ENCODE assay signal across 8 cellular contexts in the genomic region with DNA sequence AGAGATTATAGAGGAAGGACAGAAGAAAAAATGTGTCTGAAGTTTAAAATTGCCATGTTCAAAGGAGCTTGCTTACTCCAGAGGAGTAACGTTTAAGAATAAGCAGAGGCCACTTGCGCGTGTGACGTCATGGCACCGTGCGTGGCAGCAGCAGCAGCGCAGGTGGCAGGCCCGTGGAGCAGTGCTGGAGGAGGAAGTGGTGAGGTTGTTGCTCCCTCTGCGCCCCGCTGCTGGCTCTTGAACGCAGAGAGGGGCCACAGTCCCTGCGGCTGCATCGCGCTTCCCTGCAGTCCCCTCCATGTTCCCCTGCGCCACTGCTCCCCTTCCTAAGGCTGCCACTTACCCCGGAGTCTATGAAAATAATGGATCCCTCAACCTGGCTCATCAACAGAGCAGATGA. TPM values are rescaled to one million over a fixed set of nuclear protein-coding genes. Genes with fewer than 3 reads are reported as not detected.
DNase-seq lines count a peak whose midpoint lies in the region; ATAC-seq, FAIRE-seq and TF ChIP-seq lines count a peak whose summit lies in the region.

No MANE protein-coding gene starts in this region.

- H3K36me3 ChIP-seq in esophagus muscularis mucosa: peaks cover 0 to 38% (median 16%) of the 10 kb centered on the region in 4 donors

- CTCF ChIA-PET in CD4-positive, alpha-beta T cell (lab: Charles Lee): interaction anchor here (1.3 kb wide), 1 partner anchor 11 kb away, joined by 4 read pairs; no protein-coding TSS in a partner anchor
- CTCF ChIA-PET in activated CD8-positive, alpha-beta T cell treated with anti-CD3 and anti-CD28 coated beads, Interleukin-2, amount 10 ng/mL, durations not matched to agents 7 days and 5 days (lab: Charles Lee): interaction anchor here (1.0 to 1.9 kb wide), 7 partner anchors 10 to 113 kb away, joined by 3 to 9 read pairs (median 4); no protein-coding TSS in a partner anchor

- WGBS in esophagus muscularis mucosa: 79% methylated on average over 16 of the region's 16 CpGs

- TF ChIP-seq EP300 in esophagus muscularis mucosa (IDR thresholded peaks at IDR 0.05): no peak

- H3K4me1 ChIP-seq in esophagus muscularis mucosa: peaks cover 28 to 39% (median 34%) of the 10 kb centered on the region in 4 donors

- POLR2A ChIA-PET in CD4-positive, alpha-beta T cell (lab: Charles Lee): interaction anchor here (0.6 to 3.1 kb wide), 13 partner anchors 9 to 698 kb away, joined by 3 to 29 read pairs (median 6); partner anchors contain the start of genes ANKRD16, FBH1, GDI2 and TASOR2
- POLR2A ChIA-PET in activated CD8-positive, alpha-beta T cell treated with anti-CD3 and anti-CD28 coated beads, Interleukin-2, amount 10 ng/mL, durations not matched to agents 7 days and 5 days (lab: Charles Lee): interaction anchor here (0.7 to 3.1 kb wide), 4 partner anchors 16 to 618 kb away, joined by 3 to 13 read pairs (median 4); partner anchors contain the start of gene GDI2

- peaks cover 93% of the 10 kb centered on the region for H3K36me3 Mint-ChIP-seq in CD4-positive, alpha-beta T cell (ENCODE audit: low read depth)
- H3K36me3 Mint-ChIP-seq in activated CD8-positive, alpha-beta T cell treated with anti-CD3 and anti-CD28 coated beads, Interleukin-2, amount 10 ng/mL, durations not matched to agents 7 days and 5 days (ENCODE audit: low read depth): peaks cover 79% of the 10 kb centered on the region

- peak overlapping the region; percentile 74 for H3K4me3 Mint-ChIP-seq in CD4-positive, alpha-beta T cell
- H3K4me3 Mint-ChIP-seq in activated CD8-positive, alpha-beta T cell treated with anti-CD3 and anti-CD28 coated beads, Interleukin-2, amount 10 ng/mL, durations not matched to agents 7 days and 5 days: peak overlapping the region; percentile 59

- H3K9me3 Mint-ChIP-seq in CD4-positive, alpha-beta T cell: no peaks in the 10 kb centered on the region
- H3K9me3 Mint-ChIP-seq in activated CD8-positive, alpha-beta T cell treated with anti-CD3 and anti-CD28 coated beads, Interleukin-2, amount 10 ng/mL, durations not matched to agents 7 days and 5 days (ENCODE audit: insufficient read depth): no peaks in the 10 kb centered on the region

- peak; percentile 76 to 89 (median 80) for DNase-seq in CD4-positive, alpha-beta T cell
- DNase-seq in activated CD8-positive, alpha-beta T cell treated with anti-CD3 and anti-CD28 coated beads, Interleukin-2, amount 10 ng/mL, durations not matched to agents 7 days and 5 days: peak; percentile 89
- DNase-seq in esophagus muscularis mucosa (ENCODE audit: extremely low spot score) (no peak), NCI-H524 (lab: John Stamatoyannopoulos, UW) (no peak), NCI-H82 treated with DMSO at 0.1 percent for 48 hours (lab: John Stamatoyannopoulos, UW; ENCODE audit: unreplicated experiment) (no peak), D721Med (ENCODE audit: insufficient read length, low spot score) (no peak), HCEC 1CT (no peak)
- DNase-seq in stimulated activated CD4-positive, alpha-beta T cell treated with anti-CD3 and anti-CD28 coated beads, Interleukin-15, amount 100 ng/mL, for 1 hour (ENCODE audit: low read depth in 1 of 2, low spot score in 1 of 2): peak; percentile 58

- H3K27me3 ChIP-seq in CD4-positive, alpha-beta T cell (ENCODE audit: control insufficient read depth, insufficient read depth, low read length): no peaks in the 10 kb centered on the region
- no peaks in the 10 kb centered on the region for H3K27me3 ChIP-seq in esophagus muscularis mucosa

- peak; percentile 98 for ATAC-seq in CD4-positive, alpha-beta T cell (ENCODE audit: poor library complexity)
- ATAC-seq in activated CD8-positive, alpha-beta T cell treated with anti-CD3 and anti-CD28 coated beads, Interleukin-2, amount 10 ng/mL, durations not matched to agents 7 days and 5 days: peak; percentile 98

- peaks cover 59% of the 10 kb centered on the region for H3K4me1 Mint-ChIP-seq in CD4-positive, alpha-beta T cell (ENCODE audit: low read depth)
- H3K4me1 Mint-ChIP-seq in activated CD8-positive, alpha-beta T cell treated with anti-CD3 and anti-CD28 coated beads, Interleukin-2, amount 10 ng/mL, durations not matched to agents 7 days and 5 days (ENCODE audit: low read depth): peaks cover 44% of the 10 kb centered on the region

- H3K27ac Mint-ChIP-seq in CD4-positive, alpha-beta T cell: peak overlapping the region; percentile 92
- peak overlapping the region; percentile 92 for H3K27ac Mint-ChIP-seq in activated CD8-positive, alpha-beta T cell treated with anti-CD3 and anti-CD28 coated beads, Interleukin-2, amount 10 ng/mL, durations not matched to agents 7 days and 5 days

- no peak for TF ChIP-seq CTCF in CD4-positive, alpha-beta T cell (IDR thresholded peaks at IDR 0.05)
- TF ChIP-seq CTCF in esophagus muscularis mucosa (IDR thresholded peaks at IDR 0.05): no peak
- TF ChIP-seq CTCF in D721Med (IDR thresholded peaks at IDR 0.05; ENCODE audit: insufficient read depth, missing control alignments): no peak

- intact Hi-C loops in CD4-positive, alpha-beta T cell (cut with DNase I, micrococcal nuclease): loop anchor here (1.0 to 5.0 kb wide), 3 partner anchors 13 to 39 kb away; partner anchors contain the start of gene GDI2 (in 1 of the 2)
- intact Hi-C loops in esophagus muscularis mucosa (cut with DNase I): loop anchor here (5.0 kb wide), 1 partner anchor 37 kb away; the partner anchor contains the start of gene GDI2

- peak overlapping the region; percentile 58 for H3K27ac ChIP-seq in CD4-positive, alpha-beta T cell (ENCODE audit: low read depth, low read length)
- peak overlapping the region; percentile 58 to 72 (median 62) for H3K27ac ChIP-seq in esophagus muscularis mucosa (replicated peaks in 1 of 4)

- no peak for TF ChIP-seq POLR2A in esophagus muscularis mucosa (IDR thresholded peaks at IDR 0.05; ENCODE audit: low read depth)

- H3K9me3 ChIP-seq in CD4-positive, alpha-beta T cell (ENCODE audit: control insufficient read depth, low read length): no peaks in the 10 kb centered on the region
- H3K9me3 ChIP-seq in esophagus muscularis mucosa: no peaks in the 10 kb centered on the region

- no peak for FAIRE-seq in D721Med (lab: Jason Lieb, UNC)

- no peaks in the 10 kb centered on the region for H3K27me3 Mint-ChIP-seq in CD4-positive, alpha-beta T cell
- no peaks in the 10 kb centered on the region for H3K27me3 Mint-ChIP-seq in activated CD8-positive, alpha-beta T cell treated with anti-CD3 and anti-CD28 coated beads, Interleukin-2, amount 10 ng/mL, durations not matched to agents 7 days and 5 days (ENCODE audit: low read depth)

- peak overlapping the region in 2 of 4 donors; percentile 7 to 15 for H3K4me3 ChIP-seq in esophagus muscularis mucosa

RNA-seq across cellular contexts. Expression of gene GDI2, which starts 37.5 kb away (rescaled TPM):
- 10 to 100 TPM; 78.1 to 82.3 TPM for total RNA-seq in CD4-positive, alpha-beta T cell
- total RNA-seq in activated CD8-positive, alpha-beta T cell treated with anti-CD3 and anti-CD28 coated beads, Interleukin-2, amount 10 ng/mL, durations not matched to agents 7 days and 5 days: 100 to 1,000 TPM; 237 to 243 TPM
- total RNA-seq in esophagus muscularis mucosa: 100 to 1,000 TPM; 194 to 233 (median 210) TPM

Comparison
In these comparisons a context has a peak if more than half of its experiments do, and no peak if none do; other contexts are left out.
1. DNase-seq: peak in CD4-positive, alpha-beta T cell (10 of 10), activated CD8-positive, alpha-beta T cell treated with anti-CD3 and anti-CD28 coated beads, Interleukin-2, amount 10 ng/mL, durations not matched to agents 7 days and 5 days (single experiment) and stimulated activated CD4-positive, alpha-beta T cell treated with anti-CD3 and anti-CD28 coated beads, Interleukin-15, amount 100 ng/mL, for 1 hour (2 of 2); none in esophagus muscularis mucosa (single experiment), NCI-H524 (0 of 2), NCI-H82 treated with DMSO at 0.1 percent for 48 hours (single experiment), D721Med (single experiment) and HCEC 1CT (single experiment).